Comparison of ENCODE assay signal across 8 cellular contexts in genomic region chr19:50328257-50329145, GRCh38. TPM values are rescaled to one million over a fixed set of nuclear protein-coding genes. Genes with fewer than 3 reads are reported as not detected.
DNase-seq lines count a peak whose midpoint lies in the region; ATAC-seq and TF ChIP-seq lines count a peak whose summit lies in the region.

No MANE protein-coding gene starts in this region.

- DNase-seq in BE2C (no peak), left lung (peak; percentile 44 to 77), thyroid gland (peak in 1 of 2 donors; percentile 37), middle frontal gyrus (ENCODE audit: extremely low spot score, low spot score) (no peak), ACHN (no peak)
- DNase-seq in activated CD4-positive, alpha-beta T cell treated with anti-CD3 and anti-CD28 coated beads, Interleukin-2, amount 50 U/mL, for 48 hours, result peak; percentile 49 to 59

- TF ChIP-seq CTCF in BE2C (IDR thresholded peaks at IDR 0.05; ENCODE audit: low read depth, low read length) (no peak), left lung (IDR thresholded peaks at IDR 0.05) (no peak), thyroid gland (IDR thresholded peaks at IDR 0.05) (peak in 3 of 6 experiments; percentile 23 to 57 (median 39))

- peak overlapping the region; percentile 22; the same call in 1 of the 2 replicates for H3K4me3 ChIP-seq in BE2C (ENCODE audit: low read depth, low read length)
- peak overlapping the region in 1 of 2 donors; percentile 35 for H3K4me3 ChIP-seq in left lung
- H3K4me3 ChIP-seq in thyroid gland (replicated peaks in 1 of 3), result peak overlapping the region in 2 of 3 donors; percentile 30 to 44

- H3K36me3 ChIP-seq in BE2C, result no peaks in the 10 kb centered on the region
- H3K36me3 ChIP-seq in left lung, result no peaks in the 10 kb centered on the region
- peaks cover 0 to 3% of the 10 kb centered on the region in 2 donors for H3K36me3 ChIP-seq in thyroid gland

- no peaks in the 10 kb centered on the region for H3K27me3 ChIP-seq in BE2C
- H3K27me3 ChIP-seq in left lung, result peaks cover 11 to 91% of the 10 kb centered on the region in 2 donors
- H3K27me3 ChIP-seq in thyroid gland, result no peaks in the 10 kb centered on the region

- H3K27ac ChIP-seq in left lung (no peak overlapping the region), thyroid gland (no peak overlapping the region)

- in situ Hi-C loops in ACHN (cut with HindIII; ENCODE audit: low pct_ligation_motif_present, low pct_unique_long_range_greater_than_20kb, low sequenced_read_pairs), result no loop called here

- H3K9me3 ChIP-seq in BE2C, result no peaks in the 10 kb centered on the region
- H3K9me3 ChIP-seq in left lung, result no peaks in the 10 kb centered on the region
- H3K9me3 ChIP-seq in thyroid gland, result no peaks in the 10 kb centered on the region

- ATAC-seq in GM18502 (IDR thresholded peaks at IDR 0.05; ENCODE audit: poor library complexity, unreplicated experiment), result peak; percentile 0
- peak; percentile 17 for ATAC-seq in HG03135 (IDR thresholded peaks at IDR 0.05; ENCODE audit: unreplicated experiment)
- ATAC-seq in left lung, result no peak

- 0% methylated on average over 10 of the region's 141 CpGs; no CpG with 5 or more reads in 1 of the 2 donors for WGBS in thyroid gland, 2 donors

- peak in 1 of 2 donors; percentile 48 for TF ChIP-seq POLR2A in thyroid gland (IDR thresholded peaks at IDR 0.05)

- intact Hi-C loops in left lung (cut with DNase I) (no loop called here), thyroid gland (cut with DNase I) (no loop called here)

- peaks cover 4% of the 10 kb centered on the region for H3K4me1 ChIP-seq in BE2C
- H3K4me1 ChIP-seq in left lung, result peaks cover 0 to 67% of the 10 kb centered on the region in 2 donors
- H3K4me1 ChIP-seq in thyroid gland, result peaks cover 47 to 50% of the 10 kb centered on the region in 2 donors

RNA-seq across cellular contexts. Expression of gene KCNC3, which starts 0.7 kb away (rescaled TPM):
- polyA plus RNA-seq in BE2C (2012; ENCODE audit: insufficient read depth, insufficient read length, low read depth), result 7.4 TPM
- 10 to 100 TPM in 1 of 2 donors, 1 to 10 TPM in 1; 8.5 to 14.7 TPM for total RNA-seq in left lung
- 10 to 100 TPM in 3 of 4 donors, 1 to 10 TPM in 1; 5.9 to 32.8 (median 17.2) TPM for total RNA-seq in thyroid gland

RNA-seq across cellular contexts. Expression of gene NAPSA, which starts 36.9 kb away (rescaled TPM):
- polyA plus RNA-seq in BE2C (2012; ENCODE audit: insufficient read depth, insufficient read length, low read depth), result 1.6 TPM
- total RNA-seq in left lung (1,000 to 10,000 TPM; 1,284 to 3,296 TPM), thyroid gland (1 to 10 TPM in 2 of 4 donors, under 1 TPM in 2; 0.46 to 3.4 (median 1.5) TPM)

RNA-seq across cellular contexts. Expression of gene NR1H2, which starts 47.8 kb away (rescaled TPM):
- 65.7 TPM for polyA plus RNA-seq in BE2C (2012; ENCODE audit: insufficient read depth, insufficient read length, low read depth)
- 10 to 100 TPM; 77.9 to 78.4 TPM for total RNA-seq in left lung
- 100 to 1,000 TPM in 2 of 4 donors, 10 to 100 TPM in 2; 76.4 to 114 (median 100) TPM for total RNA-seq in thyroid gland

RNA-seq across cellular contexts. Expression of gene POLD1, which starts 55.6 kb away (rescaled TPM):
- 20.8 TPM for polyA plus RNA-seq in BE2C (2012; ENCODE audit: insufficient read depth, insufficient read length, low read depth)
- total RNA-seq in left lung (10 to 100 TPM; 38.3 to 58.3 TPM), thyroid gland (10 to 100 TPM; 12.9 to 27.5 (median 19.0) TPM)

Comparison
In these comparisons a context has a peak if more than half of its experiments do, and no peak if none do; other contexts are left out.
1. DNase-seq: peak in activated CD4-positive, alpha-beta T cell treated with anti-CD3 and anti-CD28 coated beads, Interleukin-2, amount 50 U/mL, for 48 hours (2 of 2) and left lung (2 of 2); none in BE2C (single experiment), middle frontal gyrus (single experiment) and ACHN (single experiment).
2. RNA of gene NAPSA, which starts 36.9 kb away (total RNA-seq): 1,284 to 3,296 TPM in left lung; 0.46 to 3.4 TPM in thyroid gland; every median in the first group is over 100 times any median in the second.